ENCODE assay signal across 10 cellular contexts in genomic region chr20:47195573-47195972, GRCh38.
A peak's percentile ranks its signal among the peaks of the same experiment; 100 is the strongest.
DNase-seq lines count a peak whose midpoint lies in the region; ATAC-seq, FAIRE-seq and TF ChIP-seq lines count a peak whose summit lies in the region.
"Had no signal": no experiment of that assay in that cellular context is flagged by ENCODE, and none has a peak within 500 bp of the region (broad histone marks: within the 10 kb centered on the region; RNA-seq: fewer than 3 reads in every experiment).

No MANE protein-coding gene starts in this region.

- TF ChIP-seq EP300 in HepG2 (IDR thresholded peaks at IDR 0.05; ENCODE audit: low read depth in 2 of 2, low read length in 2 of 2) = no peak
- 0 out of 2 replicates have a peak, but pooled peaks have one; percentile 2 for TF ChIP-seq EP300 in HepG2 (CRISPR knock-in tag; IDR thresholded peaks at IDR 0.05; ENCODE audit: borderline replicate concordance)
- no peak for TF ChIP-seq EP300 in sigmoid colon (IDR thresholded peaks at IDR 0.05)

- H3K4me1 ChIP-seq in HepG2 (ENCODE audit: insufficient read depth, low read length) = peaks cover 32% of the 10 kb centered on the region
- H3K4me1 ChIP-seq in right lobe of liver = peaks cover 0 to 4% (median 0%) of the 10 kb centered on the region in 4 donors
- H3K4me1 ChIP-seq in trophoblast cell (ENCODE audit: control insufficient read depth in 1 of 2, insufficient read depth in 2 of 2, low read length in 2 of 2) = peaks cover 3% of the 10 kb centered on the region in 2 experiments
- H3K4me1 ChIP-seq in sigmoid colon = peaks cover 0 to 6% (median 2%) of the 10 kb centered on the region in 4 donors

- in situ Hi-C loops in HepG2 (cut with HindIII; ENCODE audit: extremely low pct_ligation_motif_present, low pct_unique_long_range_greater_than_20kb) = loop anchor here (5.0 to 10.0 kb wide), 2 partner anchors 187 to 429 kb away; no protein-coding TSS in a partner anchor

- ATAC-seq in HepG2 = no peak
- ATAC-seq in right lobe of liver = no peak

- DNase-seq in SIG-M5 treated with dmso at 0.1 percent for 504 hours (lab: John Stamatoyannopoulos, UW; ENCODE audit: unreplicated experiment) = peak; percentile 49
- DNase-seq in SIG-M5 (lab: John Stamatoyannopoulos, UW) = no peak
- no peak for DNase-seq in HepG2 (ENCODE audit: low spot score)
- no peak for DNase-seq in right lobe of liver
- DNase-seq in trophoblast cell = peak in 1 of 2 donors; percentile 34
- DNase-seq in sigmoid colon = no peak
- no peak for DNase-seq in NCI-H774 (lab: John Stamatoyannopoulos, UW)
- DNase-seq: DMS 273 treated with DMSO at 0.1 percent for 48 hours had no signal

- no peaks in the 10 kb centered on the region for H3K79me1 ChIP-seq in trophoblast cell (ENCODE audit: low read length)

- no peak overlapping the region for H2AK5ac ChIP-seq in trophoblast cell (ENCODE audit: low read length)

- H3K4ac ChIP-seq in trophoblast cell (ENCODE audit: low read depth, low read length) = no peak overlapping the region

- TF ChIP-seq CTCF in HepG2 (CRISPR knock-in tag; IDR thresholded peaks at IDR 0.05) (no peak), right lobe of liver (IDR thresholded peaks at IDR 0.05) (no peak), sigmoid colon (IDR thresholded peaks at IDR 0.05) (no peak)

- 13% methylated on average over 9 of the region's 9 CpGs for WGBS in HepG2 (ENCODE audit: low lambda C conversion rate)
- WGBS in right lobe of liver (ENCODE audit: insufficient coverage, low coverage, low lambda C conversion rate, missing lambda C conversion rate) = 35% methylated on average over 8 of the region's 9 CpGs
- no CpG with 5 or more reads among the region's 9 CpGs for WGBS in trophoblast cell (ENCODE audit: extremely low coverage, insufficient coverage, insufficient read length)
- 63 to 65% methylated on average over 9 of the region's 9 CpGs for WGBS in sigmoid colon, 2 donors

- no peak for TF ChIP-seq RAD21 in HepG2 (CRISPR knock-in tag; IDR thresholded peaks at IDR 0.05)

- intact Hi-C loops in HepG2 (cut with micrococcal nuclease; ENCODE audit: unreplicated experiment) (no loop called here), right lobe of liver (cut with DNase I) (no loop called here), sigmoid colon (cut with DNase I) (no loop called here)

- H4K8ac ChIP-seq in trophoblast cell (ENCODE audit: low read depth, low read length) = no peak overlapping the region

- no peak overlapping the region for H2BK5ac ChIP-seq in trophoblast cell (ENCODE audit: low read depth, low read length, poor library complexity)

- no peak overlapping the region for H3K23ac ChIP-seq in trophoblast cell (ENCODE audit: low read length)

- H2BK12ac ChIP-seq in trophoblast cell (ENCODE audit: low read length) = no peak overlapping the region

- BruUV-seq in HepG2 (replicated peaks; lab: Mats Ljungman, UMichigan) = no TSS peak

- POLR2A ChIA-PET in HepG2 (lab: Yijun Ruan, JAX) = no interaction called here

- H2AFZ ChIP-seq in HepG2 (ENCODE audit: low read length) (no peak overlapping the region), trophoblast cell (ENCODE audit: insufficient read depth, low read length, poor library complexity) (no peak overlapping the region)

- no peak overlapping the region for H3K14ac ChIP-seq in trophoblast cell (ENCODE audit: low read length)

- H3K27ac ChIP-seq in HepG2 (ENCODE audit: extremely low read length, insufficient read depth, low read length) = no peak overlapping the region
- H3K27ac ChIP-seq in right lobe of liver = no peak overlapping the region
- H3K27ac ChIP-seq in trophoblast cell (ENCODE audit: low read depth, low read length) = no peak overlapping the region
- no peak overlapping the region for H3K27ac ChIP-seq in sigmoid colon
- H3K27ac ChIP-seq: 22Rv1, BLaER1 had no signal

- H3K4me2 ChIP-seq in HepG2 (ENCODE audit: low read depth, low read length) = peak overlapping the region; percentile 19
- no peak overlapping the region for H3K4me2 ChIP-seq in trophoblast cell (ENCODE audit: low read length)

- H3K36me3 ChIP-seq in HepG2 (replicated peaks in 1 of 2; ENCODE audit: control insufficient read depth in 1 of 2, insufficient read depth in 2 of 2, low read length in 2 of 2) (no peaks in the 10 kb centered on the region), right lobe of liver (no peaks in the 10 kb centered on the region), trophoblast cell (ENCODE audit: control insufficient read depth in 1 of 2, insufficient read depth in 2 of 2, low read length in 2 of 2) (no peaks in the 10 kb centered on the region), sigmoid colon (no peaks in the 10 kb centered on the region)
- H3K36me3 ChIP-seq: BLaER1 had no signal

- no peaks in the 10 kb centered on the region for H4K20me1 ChIP-seq in HepG2 (ENCODE audit: insufficient read depth, low read length)
- H4K20me1 ChIP-seq: BLaER1 had no signal

- no peak for FAIRE-seq in HepG2 (lab: Jason Lieb, UNC)

- H3K79me2 ChIP-seq in HepG2 (ENCODE audit: insufficient read depth, low read length) = no peaks in the 10 kb centered on the region
- H3K79me2 ChIP-seq in trophoblast cell (ENCODE audit: control insufficient read depth, insufficient read depth, low read length, poor library complexity) = no peaks in the 10 kb centered on the region

- no peak overlapping the region for H3K9ac ChIP-seq in HepG2 (ENCODE audit: insufficient read depth, low read depth, low read length)
- H3K9ac ChIP-seq in trophoblast cell (ENCODE audit: low read length) = no peak overlapping the region
- H3K9ac ChIP-seq: BLaER1 had no signal

- no peak overlapping the region for H4K91ac ChIP-seq in trophoblast cell (ENCODE audit: low read depth, low read length)

- H3K4me3 ChIP-seq in HepG2 (replicated peaks in 1 of 3; ENCODE audit: insufficient read depth in 1 of 3, low read depth in 2 of 3, low read length in 3 of 3) = no peak overlapping the region
- no peak overlapping the region for H3K4me3 ChIP-seq in right lobe of liver
- H3K4me3 ChIP-seq in trophoblast cell (ENCODE audit: low read depth, low read length) = peak overlapping the region; percentile 20
- H3K4me3 ChIP-seq in sigmoid colon = no peak overlapping the region
- H3K4me3 ChIP-seq: BLaER1 had no signal

- no peak overlapping the region for H2BK120ac ChIP-seq in trophoblast cell (ENCODE audit: insufficient read depth, low read length, poor library complexity)

- CTCF ChIA-PET in HepG2 (lab: Yijun Ruan, JAX; ENCODE audit: low intra/inter-chr PET ratio, low total read pairs) = interaction anchor here (1.3 to 4.1 kb wide), 4 partner anchors 25 to 426 kb away, joined by 5 to 57 read pairs (median 8); no protein-coding TSS in a partner anchor

- H3K18ac ChIP-seq in trophoblast cell (ENCODE audit: low read length) = no peak overlapping the region

- H3K9me3 ChIP-seq in HepG2 (ENCODE audit: low read length) (no peaks in the 10 kb centered on the region), right lobe of liver (no peaks in the 10 kb centered on the region), trophoblast cell (ENCODE audit: insufficient read depth, low read depth, low read length) (no peaks in the 10 kb centered on the region), sigmoid colon (no peaks in the 10 kb centered on the region)
- H3K9me3 ChIP-seq: BLaER1 had no signal

- H3K27me3 ChIP-seq in HepG2 (ENCODE audit: control insufficient read depth in 1 of 2, insufficient read depth in 2 of 2, low read length in 2 of 2) = peaks cover 0 to 7% of the 10 kb centered on the region in 2 experiments; a peak in 3 of 5 replicates
- no peaks in the 10 kb centered on the region for H3K27me3 ChIP-seq in right lobe of liver
- no peaks in the 10 kb centered on the region for H3K27me3 ChIP-seq in trophoblast cell (ENCODE audit: insufficient read depth, low read length)
- no peaks in the 10 kb centered on the region for H3K27me3 ChIP-seq in sigmoid colon
- H3K27me3 ChIP-seq: BLaER1 had no signal

- TF ChIP-seq POLR2A in HepG2 (IDR thresholded peaks at IDR 0.05; ENCODE audit: insufficient read depth in 1 of 2, low read depth in 2 of 2, low read length in 2 of 2) = no peak
- no peak for TF ChIP-seq POLR2A in right lobe of liver (IDR thresholded peaks at IDR 0.05)
- TF ChIP-seq POLR2A in sigmoid colon (IDR thresholded peaks at IDR 0.05) = no peak

- H4K12ac ChIP-seq in trophoblast cell (ENCODE audit: low read depth, low read length) = no peak overlapping the region

TF ChIP-seq in HepG2, 621 proteins besides CTCF, POLR2A, EP300 and RAD21 (continues in another document):
- peak; percentile 73 for TF ChIP-seq RARA (CRISPR knock-in tag; IDR thresholded peaks at IDR 0.05)
- no peak for TF ChIP-seq CEBPG (CRISPR knock-in tag; IDR thresholded peaks at IDR 0.05)
- 0 out of 4 replicates have a peak, but pooled peaks of 1 of the 2 experiments have one; percentile 13 for TF ChIP-seq NR2F1 (CRISPR knock-in tag; IDR thresholded peaks at IDR 0.05)
- no peak for TF ChIP-seq SOX13 (IDR thresholded peaks at IDR 0.05)
- 0 out of 4 replicates have a peak, but pooled peaks of 1 of the 2 experiments have one; percentile 12 for TF ChIP-seq SOX13 (CRISPR knock-in tag; conservative IDR thresholded peaks at IDR 0.05 in 1 of 2, IDR thresholded peaks at IDR 0.05 in 1 of 2)
- peak; percentile 30; the same call in 1 of the 2 replicates for TF ChIP-seq ERF (CRISPR knock-in tag; IDR thresholded peaks at IDR 0.05)
- no peak for TF ChIP-seq PRDM4 (CRISPR knock-in tag; IDR thresholded peaks at IDR 0.05; ENCODE audit: borderline replicate concordance)
- peak; percentile 57; the same call in 1 of the 2 replicates for TF ChIP-seq ZMYM2 (CRISPR knock-in tag; IDR thresholded peaks at IDR 0.05)
